In genomic region chr14:104697892-104698583, GRCh38 we compare ENCODE assay signal across 15 cellular contexts. TPM values are rescaled to one million over a fixed set of nuclear protein-coding genes. Genes with fewer than 3 reads are reported as not detected.
DNase-seq lines count a peak whose midpoint lies in the region; ATAC-seq and TF ChIP-seq lines count a peak whose summit lies in the region.
"Had no signal": no experiment of that assay in that cellular context is flagged by ENCODE, and none has a peak within 500 bp of the region (broad histone marks: within the 10 kb centered on the region; RNA-seq: fewer than 3 reads in every experiment).

No MANE protein-coding gene starts in this region.

- peak overlapping the region; percentile 97 for H3K27ac ChIP-seq in BLaER1
- peak overlapping the region; percentile 100 for H3K27ac ChIP-seq in RWPE1
- no peak overlapping the region for H3K27ac ChIP-seq in MM.1S (ENCODE audit: low read length)
- H3K27ac ChIP-seq: C4-2B had no signal

- no peak for TF ChIP-seq CTCF in RWPE1 (conservative IDR thresholded peaks at IDR 0.05; ENCODE audit: low read depth)
- no peak for TF ChIP-seq CTCF in fibroblast of villous mesenchyme (IDR thresholded peaks at IDR 0.05; ENCODE audit: insufficient read depth, low read depth, low read length)
- no peak for TF ChIP-seq CTCF in osteocyte (IDR thresholded peaks at IDR 0.05)
- TF ChIP-seq CTCF in MM.1S (IDR thresholded peaks at IDR 0.05; ENCODE audit: low read length): no peak

- no peaks in the 10 kb centered on the region for H3K9me2 ChIP-seq in MM.1S (replicated peaks; ENCODE audit: insufficient read depth, low read length)

- H3K27me3 ChIP-seq in BLaER1 (no peaks in the 10 kb centered on the region), MM.1S (replicated peaks; ENCODE audit: insufficient read depth, low read length) (no peaks in the 10 kb centered on the region)

- no peak for DNase-seq in RWPE1 (ENCODE audit: low spot score)
- DNase-seq in fibroblast of villous mesenchyme (ENCODE audit: low read depth): peak; percentile 23
- no peak for DNase-seq in osteocyte (ENCODE audit: extremely low spot score, unreplicated experiment)
- no peak for DNase-seq in MM.1S
- DNase-seq in NOMO-1 treated with dmso at 0.1 percent for 144 hours (lab: John Stamatoyannopoulos, UW; ENCODE audit: unreplicated experiment): no peak
- DNase-seq: activated CD4-positive, alpha-beta T cell treated with anti-CD3 and anti-CD28 coated beads for 1 hour; activated effector memory CD4-positive, alpha-beta T cell treated with anti-CD3 and anti-CD28 coated beads, Interleukin-2, amount 50 U/mL, for 16 hours; Kasumi-1; NCI-H510A; SIG-M5; stimulated activated CD4-positive, alpha-beta T cell treated with anti-CD3 and anti-CD28 coated beads, Interleukin-15, amount 100 ng/mL, for 24 hours had no signal

- H3K4me3 ChIP-seq in BLaER1 (no peak overlapping the region), fibroblast of villous mesenchyme (ENCODE audit: low read depth, low read length) (no peak overlapping the region), MM.1S (ENCODE audit: low read length) (no peak overlapping the region)

- H3K36me3 ChIP-seq in BLaER1 (peaks cover 90% of the 10 kb centered on the region), MM.1S (replicated peaks; ENCODE audit: insufficient read depth, low read length) (no peaks in the 10 kb centered on the region)

- H3K36me3 Mint-ChIP-seq in osteocyte (ENCODE audit: unreplicated experiment): peaks cover 4% of the 10 kb centered on the region

- H3K79me2 ChIP-seq in MM.1S (ENCODE audit: low read length): no peaks in the 10 kb centered on the region

- ATAC-seq in GM19397 (IDR thresholded peaks at IDR 0.05; ENCODE audit: unreplicated experiment) (no peak), HG03520 (IDR thresholded peaks at IDR 0.05; ENCODE audit: unreplicated experiment) (no peak)

- no peaks in the 10 kb centered on the region for H3F3A ChIP-seq in MM.1S (ENCODE audit: insufficient read depth, low read length)

- H3K27ac Mint-ChIP-seq in osteocyte (ENCODE audit: unreplicated experiment): peak overlapping the region; percentile 85

- H2AFZ ChIP-seq in MM.1S (ENCODE audit: low read length): no peak overlapping the region

- peaks cover 90% of the 10 kb centered on the region for H3K4me1 ChIP-seq in BLaER1
- H3K4me1 ChIP-seq in MM.1S (ENCODE audit: low read length): no peaks in the 10 kb centered on the region

- H3K27me3 Mint-ChIP-seq in osteocyte (ENCODE audit: unreplicated experiment): no peaks in the 10 kb centered on the region

- CTCF ChIA-PET in RWPE1 (lab: Yijun Ruan, JAX): interaction anchor here (0.6 to 1.5 kb wide), 3 partner anchors 11 to 778 kb away, joined by 4 read pairs; no protein-coding TSS in a partner anchor

- H3K4me3 Mint-ChIP-seq in osteocyte (ENCODE audit: unreplicated experiment): no peak overlapping the region

- H3K9me3 Mint-ChIP-seq in osteocyte (ENCODE audit: unreplicated experiment): no peaks in the 10 kb centered on the region

- peak overlapping the region; percentile 55; the same call in 1 of the 2 replicates for H3K9ac ChIP-seq in BLaER1
- no peak overlapping the region for H3K9ac ChIP-seq in MM.1S (ENCODE audit: low read length)

- peaks cover 50% of the 10 kb centered on the region for H3K4me1 Mint-ChIP-seq in osteocyte (ENCODE audit: unreplicated experiment)

- POLR2A ChIA-PET in RWPE1 (lab: Yijun Ruan, JAX; ENCODE audit: low non-redundant PET): no interaction called here

- H4K20me1 ChIP-seq in BLaER1 (peaks cover 100% of the 10 kb centered on the region), MM.1S (ENCODE audit: insufficient read depth, low read length) (no peaks in the 10 kb centered on the region)

- H3K9me3 ChIP-seq in BLaER1: no peaks in the 10 kb centered on the region
- H3K9me3 ChIP-seq in MM.1S (replicated peaks; ENCODE audit: insufficient read depth, low read length): no peaks in the 10 kb centered on the region

- H3K4me2 ChIP-seq in BLaER1 (peak overlapping the region; percentile 14; the same call in 1 of the 2 replicates), MM.1S (ENCODE audit: low read depth, low read length) (no peak overlapping the region)

RNA-seq across cellular contexts. Expression of gene INF2, which starts 8.6 kb away (rescaled TPM):
- 47.0 and 68.7 TPM in 2 replicates for total RNA-seq in fibroblast of villous mesenchyme
- total RNA-seq in osteocyte: 124 and 130 TPM in 2 replicates

RNA-seq across cellular contexts. Expression of gene ADSS1, which starts 26.0 kb away (rescaled TPM):
- total RNA-seq in fibroblast of villous mesenchyme (1.3 and 4.3 TPM in 2 replicates), osteocyte (3.7 and 4.5 TPM in 2 replicates)

RNA-seq across cellular contexts. Expression of gene SIVA1, which starts 54.9 kb away (rescaled TPM):
- total RNA-seq in fibroblast of villous mesenchyme (67.8 and 73.8 TPM in 2 replicates), osteocyte (50.1 and 52.3 TPM in 2 replicates)
